18 cellular contexts compared by ENCODE assay signal in the genomic region with DNA sequence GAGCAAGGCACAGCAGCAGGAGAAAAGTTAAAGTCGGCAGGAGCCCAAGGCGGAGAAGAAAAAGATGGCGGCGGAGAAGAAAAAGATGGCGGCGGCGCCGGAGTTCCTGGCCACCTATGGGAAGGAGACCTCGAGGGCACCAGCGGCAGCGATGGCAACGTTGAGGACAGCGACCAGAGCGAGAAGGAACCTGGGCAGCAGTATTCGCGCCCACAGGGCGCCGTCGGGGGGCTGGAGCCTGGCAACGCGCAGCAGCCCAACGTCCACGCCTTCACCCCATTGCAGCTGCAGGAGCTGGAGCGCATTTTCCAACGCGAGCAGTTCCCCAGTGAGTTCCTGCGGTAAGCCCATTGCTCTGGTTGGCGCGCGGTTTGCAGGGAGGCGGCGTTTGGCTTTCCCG. TPM values are rescaled to one million over a fixed set of nuclear protein-coding genes. Genes with fewer than 3 reads are reported as not detected.
"Had no signal": no experiment of that assay in that cellular context is flagged by ENCODE, and none has a peak within 500 bp of the region (broad histone marks: within the 10 kb centered on the region; RNA-seq: fewer than 3 reads in every experiment).

No MANE protein-coding gene starts in this region.

RNA-seq across cellular contexts. Expression of gene RHOXF2, which starts 0.7 kb away (rescaled TPM):
- total RNA-seq: activated naive CD4-positive, alpha-beta T cell treated with anti-CD3 and anti-CD28 coated beads for 36 hours; activated naive CD8-positive, alpha-beta T cell treated with anti-CD3 and anti-CD28 coated beads for 36 hours; activated naive CD8-positive, alpha-beta T cell treated with anti-CD3 and anti-CD28 coated beads, Interleukin-2, amount 10 ng/mL, durations not matched to agents 7 days and 5 days; activated T-cell treated with anti-CD3 and anti-CD28 coated beads, Interleukin-2, amount 50 U/mL, for 72 hours; activated T-helper 1 cell treated with anti-CD3 and anti-CD28 coated beads, Interleukin-12 subunit alpha, Interleukin-12 subunit beta, Interleukin-2, Interleukin-4 antibody, amounts not matched to agents 30 ng/mL and 10 ng/mL and 1 ng/mL, durations not matched to agents 14 hours and 24 hours and 36 hours; activated T-helper 2 cell treated with anti-CD3 and anti-CD28 coated beads, Interferon-gamma antibody, Interleukin-2, Interleukin-4, amounts not matched to agents 10 μg/mL and 5 μg/mL and 100 μg/mL, durations not matched to agents 14 hours and 24 hours and 36 hours; aorta; ascending aorta; astrocyte; body of pancreas; breast epithelium; bronchial epithelial cell; cardiac muscle cell; cardiac septum; cerebellum; chondrocyte had no signal
- polyA plus RNA-seq: adipose tissue, aorta had no signal

RNA-seq across cellular contexts. Expression of gene RHOXF1, which starts 43.4 kb away (rescaled TPM):
- total RNA-seq: activated naive CD4-positive, alpha-beta T cell treated with anti-CD3 and anti-CD28 coated beads for 36 hours; activated naive CD8-positive, alpha-beta T cell treated with anti-CD3 and anti-CD28 coated beads for 36 hours; activated T-cell treated with anti-CD3 and anti-CD28 coated beads, Interleukin-2, amount 50 U/mL, for 4 hours; activated T-helper 1 cell treated with anti-CD3 and anti-CD28 coated beads, Interleukin-12 subunit alpha, Interleukin-12 subunit beta, Interleukin-2, Interleukin-4 antibody, amounts not matched to agents 30 ng/mL and 10 ng/mL and 1 ng/mL, durations not matched to agents 14 hours and 24 hours and 36 hours; activated T-helper 2 cell treated with anti-CD3 and anti-CD28 coated beads, Interferon-gamma antibody, Interleukin-2, Interleukin-4, amounts not matched to agents 10 μg/mL and 5 μg/mL and 100 μg/mL, durations not matched to agents 14 hours and 24 hours and 36 hours; ascending aorta; astrocyte; body of pancreas; bronchial epithelial cell; cardiac septum; cerebellum; chondrocyte had no signal
